ENCODE assay signal across 20 cellular contexts in genomic region chr10:13091816-13092215, GRCh38.
"Had no signal": no experiment of that assay in that cellular context is flagged by ENCODE, and none has a peak within 500 bp of the region (broad histone marks: within the 10 kb centered on the region; RNA-seq: fewer than 3 reads in every experiment).

No MANE protein-coding gene starts in this region.

- H3K4me1 Mint-ChIP-seq: WTC11 had no signal

- ATAC-seq: activated CD4-positive, alpha-beta T cell treated with anti-CD3 and anti-CD28 coated beads for 36 hours; body of pancreas; natural killer cell treated with Interleukin-12 subunit alpha and Interleukin-12 subunit beta and Interleukin-15 and Interleukin-18, amount 100 ng/mL, for 72 hours; WTC11 had no signal

- H3K27ac Mint-ChIP-seq: activated CD4-positive, alpha-beta T cell treated with anti-CD3 and anti-CD28 coated beads for 36 hours; activated naive CD8-positive, alpha-beta T cell; activated T-helper 1 cell treated with anti-CD3 and anti-CD28 coated beads, Interleukin-12 subunit alpha, Interleukin-12 subunit beta, Interleukin-2, Interleukin-4 antibody, amounts not matched to agents 30 ng/mL and 10 ng/mL and 1 ng/mL, durations not matched to agents 14 hours and 24 hours and 36 hours; natural killer cell treated with Interleukin-12 subunit alpha and Interleukin-12 subunit beta and Interleukin-15 and Interleukin-18, amount 100 ng/mL, for 72 hours; T-helper 1 cell treated with Interleukin-12 subunit alpha and Interleukin-12 subunit beta and Interleukin-4 antibody, amounts not matched to agents 30 μg/mL and 1 μg/mL, for 36 hours; WTC11 had no signal

- H3K9me3 Mint-ChIP-seq: activated T-helper 1 cell treated with anti-CD3 and anti-CD28 coated beads, Interleukin-12 subunit alpha, Interleukin-12 subunit beta, Interleukin-2, Interleukin-4 antibody, amounts not matched to agents 30 ng/mL and 10 ng/mL and 1 ng/mL, durations not matched to agents 14 hours and 24 hours and 36 hours; central memory CD8-positive, alpha-beta T cell; natural killer cell treated with Interleukin-12 subunit alpha and Interleukin-12 subunit beta and Interleukin-15 and Interleukin-18, amount 100 ng/mL, for 72 hours; T-helper 1 cell treated with Interleukin-12 subunit alpha and Interleukin-12 subunit beta and Interleukin-4 antibody, amounts not matched to agents 30 μg/mL and 1 μg/mL, for 36 hours had no signal

- H3K4me3 Mint-ChIP-seq: activated CD4-positive, alpha-beta T cell treated with anti-CD3 and anti-CD28 coated beads for 36 hours; activated naive CD8-positive, alpha-beta T cell; activated T-helper 1 cell treated with anti-CD3 and anti-CD28 coated beads, Interleukin-12 subunit alpha, Interleukin-12 subunit beta, Interleukin-2, Interleukin-4 antibody, amounts not matched to agents 30 ng/mL and 10 ng/mL and 1 ng/mL, durations not matched to agents 14 hours and 24 hours and 36 hours; central memory CD8-positive, alpha-beta T cell; natural killer cell treated with Interleukin-12 subunit alpha and Interleukin-12 subunit beta and Interleukin-15 and Interleukin-18, amount 100 ng/mL, for 72 hours; T-helper 1 cell treated with Interleukin-12 subunit alpha and Interleukin-12 subunit beta and Interleukin-4 antibody, amounts not matched to agents 30 μg/mL and 1 μg/mL, for 36 hours; WTC11 had no signal

- H3K27me3 ChIP-seq: body of pancreas, esophagus muscularis mucosa, hepatocyte, tibial nerve had no signal

- DNase-seq: activated CD4-positive, alpha-beta T cell treated with anti-CD3 and anti-CD28 coated beads for 36 hours; activated CD4-positive, alpha-beta T cell treated with anti-CD3 and anti-CD28 coated beads, Interleukin-2, amount 50 U/mL, for 48 hours; activated gamma-delta T cell treated with Interleukin-2 at 50 U/mL for 16 hours; amniotic stem cell; body of pancreas; posterior cingulate gyrus; stimulated activated CD4-positive, alpha-beta T cell treated with anti-CD3 and anti-CD28 coated beads, Interleukin-2, amount 100 ng/mL, for 24 hours; stimulated activated naive CD4-positive, alpha-beta T cell treated with Interleukin-2 at 50 U/mL for 16 hours; substantia nigra had no signal

- H3K9me3 ChIP-seq: body of pancreas, esophagus muscularis mucosa, tibial nerve had no signal

- H3K36me3 Mint-ChIP-seq: activated naive CD8-positive, alpha-beta T cell; natural killer cell treated with Interleukin-12 subunit alpha and Interleukin-12 subunit beta and Interleukin-15 and Interleukin-18, amount 100 ng/mL, for 72 hours had no signal

- H3K4me1 ChIP-seq: body of pancreas had no signal

- H3K36me3 ChIP-seq: esophagus muscularis mucosa, tibial nerve had no signal

- H3K4me3 ChIP-seq: body of pancreas, coronary artery, esophagus muscularis mucosa, hepatocyte, lung, tibial nerve had no signal

- H3K27ac ChIP-seq: body of pancreas, coronary artery, hepatocyte had no signal
